Comparison of ENCODE assay signal across 8 cellular contexts in genomic region chr22:20021196-20022181, GRCh38. TPM values are rescaled to one million over a fixed set of nuclear protein-coding genes. Genes with fewer than 3 reads are reported as not detected.
A peak's percentile ranks its signal among the peaks of the same experiment; 100 is the strongest.
DNase-seq lines count a peak whose midpoint lies in the region; ATAC-seq and TF ChIP-seq lines count a peak whose summit lies in the region.

No MANE protein-coding gene starts in this region.

- peaks cover 2% of the 10 kb centered on the region for H3K36me3 Mint-ChIP-seq in T-cell

- ATAC-seq in GM21737 (IDR thresholded peaks at IDR 0.05; ENCODE audit: unreplicated experiment): peak; percentile 10
- ATAC-seq in T-cell (replicated peaks in 1 of 4): no peak

- no peaks in the 10 kb centered on the region for H3K9me3 Mint-ChIP-seq in T-cell

- H3K27ac Mint-ChIP-seq in T-cell: peak overlapping the region; percentile 78 to 82

- H3K4me3 Mint-ChIP-seq in T-cell: peak overlapping the region; percentile 88 to 91 (median 89)

- CTCF ChIA-PET in AG04450 (lab: Charles Lee): interaction anchor here (1.2 to 2.2 kb wide), 2 partner anchors 8 to 51 kb away, joined by 3 to 6 read pairs; no protein-coding TSS in a partner anchor
- CTCF ChIA-PET in T-cell (lab: Charles Lee): interaction anchor here in 1 of 2 donors (0.6 kb wide), 1 partner anchor 108 kb away, joined by 3 read pairs; no protein-coding TSS in a partner anchor

- H3K9me3 ChIP-seq in AG04450 (ENCODE audit: control insufficient read depth, insufficient read depth, low read length): peaks cover 4% of the 10 kb centered on the region; the same call in 1 of the 2 replicates
- no peaks in the 10 kb centered on the region for H3K9me3 ChIP-seq in tibial nerve

- H3K27ac ChIP-seq in AG04450 (ENCODE audit: low read depth, low read length) (peak overlapping the region; percentile 68), tibial nerve (peak overlapping the region; percentile 66 to 93 (median 86))

- peaks cover 16% of the 10 kb centered on the region for H3K27me3 ChIP-seq in AG04450 (ENCODE audit: control insufficient read depth, insufficient read depth, low read length)
- H3K27me3 ChIP-seq in tibial nerve: no peaks in the 10 kb centered on the region

- H3K4me1 ChIP-seq in tibial nerve: peaks cover 0 to 38% (median 20%) of the 10 kb centered on the region in 4 donors

- DNase-seq in AG04450 (ENCODE audit: low read depth, low spot score) (no peak), T-cell (peak in 5 of 34 experiments; percentile 9 to 24 (median 18)), epidermal melanocyte (ENCODE audit: insufficient read length, low spot score) (peak; percentile 63), middle frontal gyrus (ENCODE audit: extremely low spot score, low spot score) (peak; percentile 45), tibial nerve (ENCODE audit: low spot score in 2 of 2) (peak in 1 of 2 donors; percentile 50), GF-D8 (lab: John Stamatoyannopoulos, UW) (no peak), NCI-H2107 treated with DMSO at 0.1 percent for 48 hours (lab: John Stamatoyannopoulos, UW; ENCODE audit: unreplicated experiment) (no peak)

- no peaks in the 10 kb centered on the region for H3K27me3 Mint-ChIP-seq in T-cell

- H3K4me3 ChIP-seq in AG04450 (ENCODE audit: low read depth, low read length) (peak overlapping the region; percentile 93), tibial nerve (peak overlapping the region; percentile 65 to 97 (median 83))

- peak in 1 of 2 donors; percentile 31 for TF ChIP-seq POLR2A in tibial nerve (IDR thresholded peaks at IDR 0.05)

- TF ChIP-seq CTCF in AG04450 (IDR thresholded peaks at IDR 0.05; ENCODE audit: low read depth, low read length): no peak
- TF ChIP-seq CTCF in tibial nerve (IDR thresholded peaks at IDR 0.05): no peak

- 2 to 5% methylated on average over 13 to 25 of the region's 36 CpGs for WGBS in tibial nerve, 2 donors

- POLR2A ChIA-PET in AG04450 (lab: Yijun Ruan, JAX): interaction anchor here (0.5 to 1.7 kb wide), 5 partner anchors 8 to 758 kb away, joined by 3 to 9 read pairs (median 3); no protein-coding TSS in a partner anchor
- POLR2A ChIA-PET in T-cell (lab: Charles Lee): no interaction called here

- H3K36me3 ChIP-seq in tibial nerve: peaks cover 0 to 8% (median 0%) of the 10 kb centered on the region in 3 donors

- peak in 1 of 2 donors; percentile 81 for TF ChIP-seq EP300 in tibial nerve (IDR thresholded peaks at IDR 0.05)

- peaks cover 30 to 48% (median 43%) of the 10 kb centered on the region in 3 donors for H3K4me1 Mint-ChIP-seq in T-cell

RNA-seq across cellular contexts. Expression of gene TANGO2, which starts 0.6 kb away (rescaled TPM):
- polyA plus RNA-seq in AG04450 (2011; rRNA removed): 21.3 and 27.5 TPM in 2 replicates
- polyA minus RNA-seq in AG04450 (2011; rRNA and poly(A)+ RNA removed): 35.8 and 44.2 TPM in 2 replicates
- total RNA-seq in T-cell: 10 to 100 TPM; 29.9 to 48.4 (median 43.7) TPM
- 10 to 100 TPM; 31.7 to 56.7 (median 39.0) TPM for total RNA-seq in tibial nerve

RNA-seq across cellular contexts. Expression of gene ARVCF, which starts 4.9 kb away (rescaled TPM):
- 5.6 and 8.2 TPM in 2 replicates for polyA plus RNA-seq in AG04450 (2011; rRNA removed)
- polyA minus RNA-seq in AG04450 (2011; rRNA and poly(A)+ RNA removed): 6.6 and 12.0 TPM in 2 replicates
- total RNA-seq in T-cell: 1 to 10 TPM; 2.5 to 8.6 (median 6.4) TPM
- 10 to 100 TPM; 47.5 to 98.3 (median 80.6) TPM for total RNA-seq in tibial nerve

RNA-seq across cellular contexts. Expression of gene DGCR8, which starts 58.6 kb away (rescaled TPM):
- 22.0 and 22.8 TPM in 2 replicates for polyA plus RNA-seq in AG04450 (2011; rRNA removed)
- 31.4 and 34.2 TPM in 2 replicates for polyA minus RNA-seq in AG04450 (2011; rRNA and poly(A)+ RNA removed)
- 10 to 100 TPM; 38.4 to 48.1 (median 45.1) TPM for total RNA-seq in T-cell
- 10 to 100 TPM; 23.0 to 35.1 (median 26.0) TPM for total RNA-seq in tibial nerve

Comparison
In these comparisons a context has a peak if more than half of its experiments do, and no peak if none do; other contexts are left out.
1. DNase-seq: peak in epidermal melanocyte (single experiment) and middle frontal gyrus (single experiment); none in AG04450 (single experiment), GF-D8 (single experiment) and NCI-H2107 treated with DMSO at 0.1 percent for 48 hours (single experiment).
2. RNA of gene ARVCF, which starts 4.9 kb away (total RNA-seq): 47.5 to 98.3 TPM in tibial nerve; 2.5 to 8.6 TPM in T-cell; every median in the first group is over 4 times any median in the second.